ENCODE assay signal across 1 cellular context in genomic region chr7:103811315-103811714, GRCh38.
TF ChIP-seq lines count a peak whose summit lies in the region.

No MANE protein-coding gene starts in this region.

TF ChIP-seq in K562, 482 proteins besides CTCF, POLR2A, EP300 and RAD21:
- TF ChIP-seq, protein P1, sequence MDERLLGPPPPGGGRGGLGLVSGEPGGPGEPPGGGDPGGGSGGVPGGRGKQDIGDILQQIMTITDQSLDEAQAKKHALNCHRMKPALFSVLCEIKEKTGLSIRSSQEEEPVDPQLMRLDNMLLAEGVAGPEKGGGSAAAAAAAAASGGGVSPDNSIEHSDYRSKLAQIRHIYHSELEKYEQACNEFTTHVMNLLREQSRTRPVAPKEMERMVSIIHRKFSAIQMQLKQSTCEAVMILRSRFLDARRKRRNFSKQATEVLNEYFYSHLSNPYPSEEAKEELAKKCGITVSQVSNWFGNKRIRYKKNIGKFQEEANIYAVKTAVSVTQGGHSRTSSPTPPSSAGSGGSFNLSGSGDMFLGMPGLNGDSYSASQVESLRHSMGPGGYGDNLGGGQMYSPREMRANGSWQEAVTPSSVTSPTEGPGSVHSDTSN (CRISPR knock-in tag; IDR thresholded peaks at IDR 0.05; ENCODE audit: low read depth): no peak
- TF ChIP-seq, protein P1 (tag; conservative IDR thresholded peaks at IDR 0.05; ENCODE audit: low read depth): 0 out of 2 replicates have a peak, but pooled peaks have one; percentile 22
- peak; percentile 20 for TF ChIP-seq MEIS2 (IDR thresholded peaks at IDR 0.05; ENCODE audit: partially characterized antibody)
- no peak for TF ChIP-seq ZNF398 (CRISPR knock-in tag; IDR thresholded peaks at IDR 0.05)
